8 cellular contexts compared by ENCODE assay signal in the genomic region with DNA sequence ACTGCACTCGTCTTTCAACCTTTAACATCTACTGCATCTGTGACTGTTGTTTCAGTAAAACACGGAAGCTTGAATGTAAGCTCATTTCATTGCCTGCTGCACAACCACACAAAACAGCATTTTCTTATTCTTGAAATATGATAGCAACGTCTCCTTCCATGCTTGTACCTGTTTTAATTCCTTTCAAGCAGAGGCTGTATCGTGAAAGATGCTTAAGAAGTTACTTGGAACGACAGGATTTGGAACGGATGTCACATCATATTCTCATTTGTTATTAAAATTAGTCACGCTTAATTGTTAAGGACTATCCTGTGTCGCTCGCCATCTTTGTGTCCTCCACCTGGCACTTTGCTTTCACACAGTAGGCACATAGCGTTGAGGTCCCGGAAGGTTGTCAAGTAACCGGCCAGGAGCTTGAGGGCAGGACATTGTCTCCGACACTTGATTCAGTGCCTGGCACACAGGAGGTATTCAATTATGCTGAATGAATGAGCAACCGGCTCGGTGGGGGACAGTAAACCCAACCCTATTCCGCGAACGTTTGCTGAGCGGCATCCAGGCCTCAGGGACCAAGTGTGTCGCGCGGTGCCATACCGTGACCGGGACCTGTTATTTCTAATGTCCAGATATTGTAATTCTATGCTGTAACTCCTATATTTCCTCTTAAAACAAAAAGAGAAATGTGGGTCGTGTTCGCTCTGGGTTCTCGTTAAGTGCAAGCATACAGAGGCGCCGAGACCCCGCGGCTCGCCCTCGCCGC. TPM values are rescaled to one million over a fixed set of nuclear protein-coding genes. Genes with fewer than 3 reads are reported as not detected.
A peak's percentile ranks its signal among the peaks of the same experiment; 100 is the strongest.
DNase-seq lines count a peak whose midpoint lies in the region; ATAC-seq, FAIRE-seq and TF ChIP-seq lines count a peak whose summit lies in the region.

No MANE protein-coding gene starts in this region.

- DNase-seq in DMS153 (lab: John Stamatoyannopoulos, UW), result peak; percentile 62
- DNase-seq in GM20000 (ENCODE audit: low spot score), result peak; percentile 34
- peak in 1 of 2 experiments; percentile 58 for DNase-seq in PC-9
- DNase-seq in K562 (ENCODE audit: extremely low read depth in 1 of 4, low spot score in 3 of 4), result peak in 3 of 4 experiments; percentile 5 to 59 (median 11)
- DNase-seq in iPS-NIHi11 (ENCODE audit: low spot score), result peak; percentile 35
- DNase-seq in smooth muscle cell (lab: John Stamatoyannopoulos, UW; ENCODE audit: unreplicated experiment), result no peak
- no peak for DNase-seq in AG20443 (ENCODE audit: low spot score)

- peaks cover 30% of the 10 kb centered on the region for H3K4me1 ChIP-seq in PC-9 (replicated peaks; ENCODE audit: insufficient read depth)
- H3K4me1 ChIP-seq in K562 (replicated peaks in 1 of 2; ENCODE audit: control insufficient read depth in 2 of 2, insufficient read depth in 2 of 2, low read length in 2 of 2), result peaks cover 12 to 15% of the 10 kb centered on the region in 2 experiments
- peaks cover 26% of the 10 kb centered on the region for H3K4me1 ChIP-seq in smooth muscle cell (ENCODE audit: low read depth)

- H3K27me3 ChIP-seq in PC-9 (ENCODE audit: insufficient read depth, low read depth) (no peaks in the 10 kb centered on the region), K562 (ENCODE audit: control insufficient read depth in 2 of 2, insufficient read depth in 2 of 2, low read length in 2 of 2) (no peaks in the 10 kb centered on the region), smooth muscle cell (ENCODE audit: low read depth) (no peaks in the 10 kb centered on the region)

- WGBS in K562 (ENCODE audit: insufficient coverage, low coverage, missing lambda C conversion rate), result 11% methylated on average over 32 of the region's 34 CpGs
- WGBS in smooth muscle cell (ENCODE audit: low lambda C conversion rate), result 11% methylated on average over 34 of the region's 34 CpGs

- no peaks in the 10 kb centered on the region for H3K9me1 ChIP-seq in K562 (ENCODE audit: control insufficient read depth, insufficient read depth, low read length)

- no peak for TF ChIP-seq RAD21 in K562 (CRISPR knock-in tag; conservative IDR thresholded peaks at IDR 0.05 in 1 of 2, IDR thresholded peaks at IDR 0.05 in 1 of 2)

- peak overlapping the region; percentile 98 for H2AFZ ChIP-seq in PC-9
- peak overlapping the region; percentile 92 for H2AFZ ChIP-seq in K562 (ENCODE audit: low read depth, low read length)
- H2AFZ ChIP-seq in smooth muscle cell (ENCODE audit: low read depth), result peak overlapping the region; percentile 93

- no peaks in the 10 kb centered on the region for H3K9me2 ChIP-seq in PC-9 (ENCODE audit: insufficient read depth)

- intact Hi-C loops in PC-9 (cut with micrococcal nuclease; ENCODE audit: unreplicated experiment), result loop anchor here (10.0 kb wide), 2 partner anchors 199 to 319 kb away; no protein-coding TSS in a partner anchor
- intact Hi-C loops in K562 (cut with micrococcal nuclease), result loop anchor here (2.0 to 10.0 kb wide), 3 partner anchors 37 to 381 kb away; no protein-coding TSS in a partner anchor

- TF ChIP-seq CTCF in GM20000 (IDR thresholded peaks at IDR 0.05; ENCODE audit: extremely low read depth, missing control alignments) (no peak), PC-9 (conservative IDR thresholded peaks at IDR 0.05) (no peak), K562 (IDR thresholded peaks at IDR 0.05 in 2 of 3, conservative IDR thresholded peaks at IDR 0.05 in 1 of 3; ENCODE audit: insufficient read depth in 2 of 3, low read depth in 1 of 3, low read length in 3 of 3) (no peak), smooth muscle cell (IDR thresholded peaks at IDR 0.05; ENCODE audit: borderline replicate concordance, insufficient read depth, poor library complexity, severe bottlenecking) (no peak)

- H3K9ac ChIP-seq in K562 (ENCODE audit: insufficient read depth in 1 of 2, low read depth in 2 of 2, low read length in 2 of 2) (peak overlapping the region; percentile 80 to 95), smooth muscle cell (ENCODE audit: low read depth) (peak overlapping the region; percentile 94)

- H3K4me2 ChIP-seq in PC-9, result peak overlapping the region; percentile 96
- H3K4me2 ChIP-seq in K562 (ENCODE audit: insufficient read depth, low read length), result peak overlapping the region; percentile 90
- peak overlapping the region; percentile 99 for H3K4me2 ChIP-seq in smooth muscle cell

- peaks cover 3% of the 10 kb centered on the region; the same call in 1 of the 2 replicates for H3K36me3 ChIP-seq in PC-9 (ENCODE audit: low read depth)
- no peaks in the 10 kb centered on the region for H3K36me3 ChIP-seq in K562 (ENCODE audit: control insufficient read depth, insufficient read depth, low read length)
- no peaks in the 10 kb centered on the region for H3K36me3 ChIP-seq in smooth muscle cell (ENCODE audit: low read depth)

- H3F3A ChIP-seq in PC-9 (ENCODE audit: insufficient read depth, low read depth), result peaks cover 26% of the 10 kb centered on the region
- H3F3A ChIP-seq in smooth muscle cell (ENCODE audit: low read depth), result peaks cover 10% of the 10 kb centered on the region

- no peak for TF ChIP-seq POLR2A in K562 (conservative IDR thresholded peaks at IDR 0.05)

- CTCF ChIA-PET in PC-9 (lab: Charles Lee) (interaction anchor here (0.5 to 1.3 kb wide), 15 partner anchors 10 to 1427 kb away, joined by 3 to 10 read pairs (median 4); a partner anchor contains a TSS), K562 (lab: Yijun Ruan, JAX; ENCODE audit: low intra/inter-chr PET ratio) (interaction anchor here (1.0 kb wide), 1 partner anchor 18 kb away, joined by 3 read pairs; no protein-coding TSS in a partner anchor)

- H3K4me3 ChIP-seq in PC-9 (peak overlapping the region; percentile 76), K562 (peak overlapping the region; percentile 84), smooth muscle cell (peak overlapping the region; percentile 90)

- peak overlapping the region; percentile 77 for H3K27ac ChIP-seq in PC-9
- H3K27ac ChIP-seq in K562 (ENCODE audit: extremely low read depth, low read depth, low read length), result peak overlapping the region; percentile 87
- peak overlapping the region; percentile 92 for H3K27ac ChIP-seq in smooth muscle cell (ENCODE audit: low read depth)

- in situ Hi-C loops in K562 (cut with MboI), result no loop called here

- POLR2A ChIA-PET in PC-9 (lab: Charles Lee; ENCODE audit: unreplicated experiment) (interaction anchor here (0.5 to 0.7 kb wide), 4 partner anchors 307 to 1479 kb away, joined by 3 to 8 read pairs (median 4); no protein-coding TSS in a partner anchor), K562 (lab: Yijun Ruan, JAX) (interaction anchor here (0.6 to 5.1 kb wide), 14 partner anchors 8 to 297 kb away, joined by 3 to 56 read pairs (median 4); a partner anchor contains a TSS)

- no peaks in the 10 kb centered on the region for H3K9me3 ChIP-seq in PC-9 (ENCODE audit: insufficient read depth, low read depth)
- H3K9me3 ChIP-seq in K562 (replicated peaks; ENCODE audit: control insufficient read depth, insufficient read depth, low read depth, low read length), result no peaks in the 10 kb centered on the region
- no peaks in the 10 kb centered on the region for H3K9me3 ChIP-seq in smooth muscle cell (replicated peaks; ENCODE audit: low read depth)

- peak; percentile 23 for FAIRE-seq in K562 (lab: Jason Lieb, UNC)

- no peak for TF ChIP-seq EP300 in K562 (IDR thresholded peaks at IDR 0.05; ENCODE audit: low read length)

- H3K79me2 ChIP-seq in PC-9 (ENCODE audit: low read depth) (peaks cover 38% of the 10 kb centered on the region), K562 (ENCODE audit: control insufficient read depth, insufficient read depth, low read length) (peaks cover 42% of the 10 kb centered on the region), smooth muscle cell (ENCODE audit: low read depth) (peaks cover 38% of the 10 kb centered on the region)

- TSS peak; percentile 75 for BruUV-seq in PC-9 (replicated peaks; lab: Mats Ljungman, UMichigan)
- TSS peak; percentile 90 for BruUV-seq in K562 (replicated peaks; lab: Mats Ljungman, UMichigan)

- peaks cover 6% of the 10 kb centered on the region for H4K20me1 ChIP-seq in PC-9 (ENCODE audit: insufficient read depth)
- H4K20me1 ChIP-seq in K562 (replicated peaks; ENCODE audit: control insufficient read depth, insufficient read depth, low read length), result peaks cover 3% of the 10 kb centered on the region; the same call in 1 of the 2 replicates
- H4K20me1 ChIP-seq in smooth muscle cell (ENCODE audit: low read depth), result peaks cover 32% of the 10 kb centered on the region

- peak; percentile 33 for ATAC-seq in HG03571 (IDR thresholded peaks at IDR 0.05; ENCODE audit: unreplicated experiment)
- ATAC-seq in K562, result peak; percentile 58

TF ChIP-seq in K562, 482 proteins besides CTCF, POLR2A, EP300 and RAD21 (continues in another document):
- TF ChIP-seq ATF7 (IDR thresholded peaks at IDR 0.05), result no peak
- no peak for TF ChIP-seq GTF2F1 (IDR thresholded peaks at IDR 0.05; ENCODE audit: low read depth, low read length)
- TF ChIP-seq TOE1 (IDR thresholded peaks at IDR 0.05; ENCODE audit: borderline replicate concordance), result 0 out of 2 replicates have a peak, but pooled peaks have one; percentile 10
- TF ChIP-seq TOE1 (CRISPR knock-in tag; IDR thresholded peaks at IDR 0.05; ENCODE audit: borderline replicate concordance, low read depth), result no peak

RNA-seq across cellular contexts. Expression of a gene that starts 0.5 kb away (rescaled TPM):
- total RNA-seq in PC-9 (2021), result 38.3 and 47.6 TPM in 2 replicates
- total RNA-seq in K562 (2011; cell fraction: chromatin; rRNA removed; ENCODE audit: low replicate concordance), result 5.0 and 18.7 TPM in 2 replicates
- 2.3 and 3.3 TPM in 2 replicates for total RNA-seq in K562 (2011; cell fraction: nucleolus; rRNA removed)
- total RNA-seq in K562 (2011; cell fraction: nucleoplasm; rRNA removed), result 10.5 and 19.9 TPM in 2 replicates
- 8.6 and 11.9 TPM in 2 replicates for total RNA-seq in K562 (2014; rRNA removed)
- 27.3 and 35.5 TPM in 2 replicates for total RNA-seq in K562 (2014; rRNA removed; fragmentation: Illumina TruSeq; extraction: Trizol)
- total RNA-seq in K562 (2015; rRNA removed; fragmentation: Illumina TruSeq; extraction: Trizol), result 24.2 TPM in 2 replicates
- 33.9 and 34.2 TPM in 2 replicates for total RNA-seq in K562 (2021)
- 22.2 and 26.7 TPM in 2 replicates for polyA plus RNA-seq in K562 (2011; rRNA removed)
- 11.7 and 12.1 TPM in 2 replicates for polyA plus RNA-seq in K562 (2011; cell fraction: cytosol; rRNA removed)
- 6.5 and 9.5 TPM in 2 replicates for polyA plus RNA-seq in K562 (2011; cell fraction: nucleus; rRNA removed)
- 26.7 and 31.8 TPM in 2 replicates for polyA plus RNA-seq in K562 (2012)
- polyA plus RNA-seq in K562 (2014; fragmentation: Illumina TruSeq; extraction: Trizol), result 33.9 and 36.3 TPM in 2 replicates
- polyA plus RNA-seq in K562 (2014; fragmentation: Nextera tagmentation; extraction: Ambion mirVana), result 10 to 100 TPM; 10.2 to 10.4 TPM
- polyA plus RNA-seq in K562 (2014; rRNA removed), result 14.5 and 18.8 TPM in 2 replicates
- 21.0 and 23.4 TPM in 2 replicates for polyA minus RNA-seq in K562 (2011; rRNA and poly(A)+ RNA removed)
- polyA minus RNA-seq in K562 (2011; cell fraction: cytosol; rRNA and poly(A)+ RNA removed), result 13.8 and 16.2 TPM in 2 replicates
- 7.4 and 11.1 TPM in 2 replicates for polyA minus RNA-seq in K562 (2011; cell fraction: nucleus; rRNA and poly(A)+ RNA removed)
- total RNA-seq in smooth muscle cell, result 69.0 and 89.8 TPM in 2 replicates
- 76.5 and 86.8 TPM in 2 replicates for polyA plus RNA-seq in smooth muscle cell

Comparison
In these comparisons a context has a peak if more than half of its experiments do, and no peak if none do; other contexts are left out.
1. DNase-seq: peak in DMS153 (single experiment), GM20000 (single experiment), K562 (3 of 4) and iPS-NIHi11 (single experiment); none in smooth muscle cell (single experiment) and AG20443 (single experiment).
2. Peak in every context shown above with its lines, with median percentiles within 50 percentile points of each other: H2AFZ ChIP-seq, H3K27ac ChIP-seq, H3K4me2 ChIP-seq and H3K4me3 ChIP-seq.